ENCODE assay signal across 1 cellular context in the genomic region with DNA sequence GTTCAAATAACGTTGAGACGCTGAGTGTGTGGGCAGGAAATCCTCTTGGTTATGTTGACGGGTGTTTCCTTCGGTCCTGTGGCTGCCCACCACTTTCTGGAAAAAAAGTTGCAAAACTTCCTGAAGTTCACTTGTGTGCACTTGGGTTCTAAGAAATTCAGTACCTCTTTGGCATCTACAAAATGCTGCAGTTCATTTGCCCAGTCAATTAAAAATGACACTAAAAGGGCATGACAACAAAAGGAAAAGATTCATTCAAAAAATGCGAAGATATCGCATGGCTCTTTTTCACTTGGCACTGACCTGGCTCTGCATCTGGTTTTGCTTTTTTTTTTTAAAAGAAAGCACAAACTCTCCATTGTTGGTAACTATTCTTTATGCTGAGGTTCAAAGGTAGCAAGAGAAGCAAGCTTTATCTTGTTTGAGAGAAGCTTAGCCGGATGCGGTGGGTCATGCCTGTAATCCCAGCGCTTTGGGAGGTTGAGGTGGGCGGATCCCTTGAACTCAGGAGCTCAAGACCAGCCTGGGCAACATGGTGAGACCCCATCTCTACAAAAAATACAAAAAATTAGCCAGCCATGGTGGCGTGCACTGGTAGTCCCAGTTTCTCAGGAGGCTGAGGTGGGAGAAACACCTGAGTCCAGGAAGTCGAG.
TF ChIP-seq lines count a peak whose summit lies in the region.

No MANE protein-coding gene starts in this region.

TF ChIP-seq in HepG2, 621 proteins besides CTCF, POLR2A, EP300 and RAD21 (continued from another document and continues in another):
- TF ChIP-seq, protein P1, sequence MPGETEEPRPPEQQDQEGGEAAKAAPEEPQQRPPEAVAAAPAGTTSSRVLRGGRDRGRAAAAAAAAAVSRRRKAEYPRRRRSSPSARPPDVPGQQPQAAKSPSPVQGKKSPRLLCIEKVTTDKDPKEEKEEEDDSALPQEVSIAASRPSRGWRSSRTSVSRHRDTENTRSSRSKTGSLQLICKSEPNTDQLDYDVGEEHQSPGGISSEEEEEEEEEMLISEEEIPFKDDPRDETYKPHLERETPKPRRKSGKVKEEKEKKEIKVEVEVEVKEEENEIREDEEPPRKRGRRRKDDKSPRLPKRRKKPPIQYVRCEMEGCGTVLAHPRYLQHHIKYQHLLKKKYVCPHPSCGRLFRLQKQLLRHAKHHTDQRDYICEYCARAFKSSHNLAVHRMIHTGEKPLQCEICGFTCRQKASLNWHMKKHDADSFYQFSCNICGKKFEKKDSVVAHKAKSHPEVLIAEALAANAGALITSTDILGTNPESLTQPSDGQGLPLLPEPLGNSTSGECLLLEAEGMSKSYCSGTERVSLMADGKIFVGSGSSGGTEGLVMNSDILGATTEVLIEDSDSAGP (CRISPR knock-in tag; IDR thresholded peaks at IDR 0.05; ENCODE audit: borderline replicate concordance) = peak; percentile 39; the same call in 1 of the 2 replicates
- TF ChIP-seq RXRB (CRISPR knock-in tag; IDR thresholded peaks at IDR 0.05; ENCODE audit: borderline replicate concordance) (peak; percentile 51; the same call in 1 of the 2 replicates), ZFP62 (CRISPR knock-in tag; IDR thresholded peaks at IDR 0.05) (no peak), ZNF317 (CRISPR knock-in tag; IDR thresholded peaks at IDR 0.05) (peak; percentile 28; the same call in 1 of the 2 replicates), POGZ (CRISPR knock-in tag; IDR thresholded peaks at IDR 0.05) (0 out of 2 replicates have a peak, but pooled peaks have one; percentile 55), ZNF510 (CRISPR knock-in tag; IDR thresholded peaks at IDR 0.05; ENCODE audit: low read depth) (no peak), CEBPG (CRISPR knock-in tag; IDR thresholded peaks at IDR 0.05) (peak; percentile 54), SRY (CRISPR knock-in tag; IDR thresholded peaks at IDR 0.05) (no peak; the same call in 1 of the 2 replicates), HNF4A (CRISPR knock-in tag; IDR thresholded peaks at IDR 0.05) (peak; percentile 88), ASH2L (IDR thresholded peaks at IDR 0.05; ENCODE audit: insufficient read length, low read depth, low read length) (peak; percentile 67), ATF7-NPFF (CRISPR knock-in tag; IDR thresholded peaks at IDR 0.05; ENCODE audit: low read depth) (no peak), PHF8 (CRISPR knock-in tag; IDR thresholded peaks at IDR 0.05) (0 out of 2 replicates have a peak, but pooled peaks have one; percentile 25), ZNF343 (CRISPR knock-in tag; IDR thresholded peaks at IDR 0.05) (no peak), MED13 (CRISPR knock-in tag; IDR thresholded peaks at IDR 0.05) (peak; percentile 70; the same call in 1 of the 2 replicates), FOXA1 (IDR thresholded peaks at IDR 0.05) (no peak), FOXA1 (CRISPR knock-in tag; IDR thresholded peaks at IDR 0.05) (peak; percentile 60; the same call in 1 of the 2 replicates), ZBTB40 (IDR thresholded peaks at IDR 0.05) (no peak), ZBTB40 (CRISPR knock-in tag; IDR thresholded peaks at IDR 0.05) (peak; percentile 56; the same call in 1 of the 2 replicates), NR2F1 (CRISPR knock-in tag; IDR thresholded peaks at IDR 0.05) (no peak), ZC3H4 (CRISPR knock-in tag; IDR thresholded peaks at IDR 0.05; ENCODE audit: borderline replicate concordance) (no peak), ZMAT3 (CRISPR knock-in tag; conservative IDR thresholded peaks at IDR 0.05) (0 out of 2 replicates have a peak, but pooled peaks have one; percentile 47), KDM6A (CRISPR knock-in tag; IDR thresholded peaks at IDR 0.05; ENCODE audit: low read depth) (peak; percentile 55; the same call in 1 of the 2 replicates), CC2D1A (CRISPR knock-in tag; IDR thresholded peaks at IDR 0.05) (no peak), HNF4G (IDR thresholded peaks at IDR 0.05; ENCODE audit: borderline replicate concordance, low read depth, low read length) (peak; percentile 90), HNF4G (CRISPR knock-in tag; IDR thresholded peaks at IDR 0.05; ENCODE audit: borderline replicate concordance, low read depth) (peak; percentile 58; the same call in 1 of the 2 replicates), NAIF1 (CRISPR knock-in tag; IDR thresholded peaks at IDR 0.05; ENCODE audit: borderline replicate concordance) (peak; percentile 88; the same call in 1 of the 2 replicates), ZNF564 (CRISPR knock-in tag; IDR thresholded peaks at IDR 0.05) (no peak), ZMYM2 (CRISPR knock-in tag; IDR thresholded peaks at IDR 0.05) (peak; percentile 83; the same call in 1 of the 2 replicates), GFI1 (CRISPR knock-in tag; IDR thresholded peaks at IDR 0.05; ENCODE audit: borderline replicate concordance) (peak; percentile 56), ZMYM3 (CRISPR knock-in tag; IDR thresholded peaks at IDR 0.05) (peak; percentile 88), ZSCAN31 (CRISPR knock-in tag; IDR thresholded peaks at IDR 0.05; ENCODE audit: low read depth) (no peak), HOXA3 (CRISPR knock-in tag; IDR thresholded peaks at IDR 0.05) (no peak; the same call in 1 of the 2 replicates), ZNF670 (CRISPR knock-in tag; IDR thresholded peaks at IDR 0.05; ENCODE audit: borderline replicate concordance) (0 out of 2 replicates have a peak, but pooled peaks have one; percentile 31), TCF12 (IDR thresholded peaks at IDR 0.05) (no peak), TCF12 (CRISPR knock-in tag; IDR thresholded peaks at IDR 0.05) (no peak), SOX13 (IDR thresholded peaks at IDR 0.05) (peak; percentile 74; the same call in 1 of the 2 replicates), SOX13 (CRISPR knock-in tag; conservative IDR thresholded peaks at IDR 0.05 in 1 of 2, IDR thresholded peaks at IDR 0.05 in 1 of 2) (peak in 1 of 2 experiments; percentile 90; a peak in 2 of 4 replicates), KMT2A (CRISPR knock-in tag; IDR thresholded peaks at IDR 0.05) (peak; percentile 34; the same call in 1 of the 2 replicates)
- TF ChIP-seq, protein P2, sequence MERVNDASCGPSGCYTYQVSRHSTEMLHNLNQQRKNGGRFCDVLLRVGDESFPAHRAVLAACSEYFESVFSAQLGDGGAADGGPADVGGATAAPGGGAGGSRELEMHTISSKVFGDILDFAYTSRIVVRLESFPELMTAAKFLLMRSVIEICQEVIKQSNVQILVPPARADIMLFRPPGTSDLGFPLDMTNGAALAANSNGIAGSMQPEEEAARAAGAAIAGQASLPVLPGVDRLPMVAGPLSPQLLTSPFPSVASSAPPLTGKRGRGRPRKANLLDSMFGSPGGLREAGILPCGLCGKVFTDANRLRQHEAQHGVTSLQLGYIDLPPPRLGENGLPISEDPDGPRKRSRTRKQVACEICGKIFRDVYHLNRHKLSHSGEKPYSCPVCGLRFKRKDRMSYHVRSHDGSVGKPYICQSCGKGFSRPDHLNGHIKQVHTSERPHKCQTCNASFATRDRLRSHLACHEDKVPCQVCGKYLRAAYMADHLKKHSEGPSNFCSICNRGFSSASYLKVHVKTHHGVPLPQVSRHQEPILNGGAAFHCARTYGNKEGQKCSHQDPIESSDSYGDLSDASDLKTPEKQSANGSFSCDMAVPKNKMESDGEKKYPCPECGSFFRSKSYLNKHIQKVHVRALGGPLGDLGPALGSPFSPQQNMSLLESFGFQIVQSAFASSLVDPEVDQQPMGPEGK (CRISPR knock-in tag; IDR thresholded peaks at IDR 0.05) = peak; percentile 62; the same call in 1 of the 2 replicates
- TF ChIP-seq, protein P3, sequence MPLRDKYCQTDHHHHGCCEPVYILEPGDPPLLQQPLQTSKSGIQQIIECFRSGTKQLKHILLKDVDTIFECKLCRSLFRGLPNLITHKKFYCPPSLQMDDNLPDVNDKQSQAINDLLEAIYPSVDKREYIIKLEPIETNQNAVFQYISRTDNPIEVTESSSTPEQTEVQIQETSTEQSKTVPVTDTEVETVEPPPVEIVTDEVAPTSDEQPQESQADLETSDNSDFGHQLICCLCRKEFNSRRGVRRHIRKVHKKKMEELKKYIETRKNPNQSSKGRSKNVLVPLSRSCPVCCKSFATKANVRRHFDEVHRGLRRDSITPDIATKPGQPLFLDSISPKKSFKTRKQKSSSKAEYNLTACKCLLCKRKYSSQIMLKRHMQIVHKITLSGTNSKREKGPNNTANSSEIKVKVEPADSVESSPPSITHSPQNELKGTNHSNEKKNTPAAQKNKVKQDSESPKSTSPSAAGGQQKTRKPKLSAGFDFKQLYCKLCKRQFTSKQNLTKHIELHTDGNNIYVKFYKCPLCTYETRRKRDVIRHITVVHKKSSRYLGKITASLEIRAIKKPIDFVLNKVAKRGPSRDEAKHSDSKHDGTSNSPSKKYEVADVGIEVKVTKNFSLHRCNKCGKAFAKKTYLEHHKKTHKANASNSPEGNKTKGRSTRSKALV (CRISPR knock-in tag; IDR thresholded peaks at IDR 0.05) = peak; percentile 24; the same call in 1 of the 2 replicates
- TF ChIP-seq, protein P4, sequence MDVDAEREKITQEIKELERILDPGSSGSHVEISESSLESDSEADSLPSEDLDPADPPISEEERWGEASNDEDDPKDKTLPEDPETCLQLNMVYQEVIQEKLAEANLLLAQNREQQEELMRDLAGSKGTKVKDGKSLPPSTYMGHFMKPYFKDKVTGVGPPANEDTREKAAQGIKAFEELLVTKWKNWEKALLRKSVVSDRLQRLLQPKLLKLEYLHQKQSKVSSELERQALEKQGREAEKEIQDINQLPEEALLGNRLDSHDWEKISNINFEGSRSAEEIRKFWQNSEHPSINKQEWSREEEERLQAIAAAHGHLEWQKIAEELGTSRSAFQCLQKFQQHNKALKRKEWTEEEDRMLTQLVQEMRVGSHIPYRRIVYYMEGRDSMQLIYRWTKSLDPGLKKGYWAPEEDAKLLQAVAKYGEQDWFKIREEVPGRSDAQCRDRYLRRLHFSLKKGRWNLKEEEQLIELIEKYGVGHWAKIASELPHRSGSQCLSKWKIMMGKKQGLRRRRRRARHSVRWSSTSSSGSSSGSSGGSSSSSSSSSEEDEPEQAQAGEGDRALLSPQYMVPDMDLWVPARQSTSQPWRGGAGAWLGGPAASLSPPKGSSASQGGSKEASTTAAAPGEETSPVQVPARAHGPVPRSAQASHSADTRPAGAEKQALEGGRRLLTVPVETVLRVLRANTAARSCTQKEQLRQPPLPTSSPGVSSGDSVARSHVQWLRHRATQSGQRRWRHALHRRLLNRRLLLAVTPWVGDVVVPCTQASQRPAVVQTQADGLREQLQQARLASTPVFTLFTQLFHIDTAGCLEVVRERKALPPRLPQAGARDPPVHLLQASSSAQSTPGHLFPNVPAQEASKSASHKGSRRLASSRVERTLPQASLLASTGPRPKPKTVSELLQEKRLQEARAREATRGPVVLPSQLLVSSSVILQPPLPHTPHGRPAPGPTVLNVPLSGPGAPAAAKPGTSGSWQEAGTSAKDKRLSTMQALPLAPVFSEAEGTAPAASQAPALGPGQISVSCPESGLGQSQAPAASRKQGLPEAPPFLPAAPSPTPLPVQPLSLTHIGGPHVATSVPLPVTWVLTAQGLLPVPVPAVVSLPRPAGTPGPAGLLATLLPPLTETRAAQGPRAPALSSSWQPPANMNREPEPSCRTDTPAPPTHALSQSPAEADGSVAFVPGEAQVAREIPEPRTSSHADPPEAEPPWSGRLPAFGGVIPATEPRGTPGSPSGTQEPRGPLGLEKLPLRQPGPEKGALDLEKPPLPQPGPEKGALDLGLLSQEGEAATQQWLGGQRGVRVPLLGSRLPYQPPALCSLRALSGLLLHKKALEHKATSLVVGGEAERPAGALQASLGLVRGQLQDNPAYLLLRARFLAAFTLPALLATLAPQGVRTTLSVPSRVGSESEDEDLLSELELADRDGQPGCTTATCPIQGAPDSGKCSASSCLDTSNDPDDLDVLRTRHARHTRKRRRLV (CRISPR knock-in tag; IDR thresholded peaks at IDR 0.05) = no peak
